Comparison of ENCODE assay signal across 19 cellular contexts in genomic region chr6:56022678-56023077, GRCh38.
DNase-seq lines count a peak whose midpoint lies in the region; FAIRE-seq and TF ChIP-seq lines count a peak whose summit lies in the region.
"Had no signal": no experiment of that assay in that cellular context is flagged by ENCODE, and none has a peak within 500 bp of the region (broad histone marks: within the 10 kb centered on the region; RNA-seq: fewer than 3 reads in every experiment).

No MANE protein-coding gene starts in this region.

- H3K4me3 ChIP-seq in osteoblast (ENCODE audit: insufficient read depth, low read length), result no peak overlapping the region
- H3K4me3 ChIP-seq: PC-9 had no signal

- no peaks in the 10 kb centered on the region for H3K79me2 ChIP-seq in osteoblast (ENCODE audit: insufficient read depth, low read length)

- no peaks in the 10 kb centered on the region for H4K20me1 ChIP-seq in osteoblast (ENCODE audit: insufficient read depth, low read length)

- H3K27ac ChIP-seq in osteoblast (ENCODE audit: low read depth, low read length), result no peak overlapping the region
- H3K27ac ChIP-seq: C4-2B, KMS-11, PC-9 had no signal

- peak; percentile 69 for FAIRE-seq in H54 (lab: Jason Lieb, UNC)
- FAIRE-seq: D721Med, GM19239 had no signal

- DNase-seq in H54 (ENCODE audit: insufficient read length, low spot score) (no peak), MV-4-11 (lab: John Stamatoyannopoulos, UW) (peak; percentile 10), SW480 (ENCODE audit: low spot score) (peak; percentile 1), osteoblast (ENCODE audit: insufficient read length, low spot score, missing footprints) (no peak), middle frontal gyrus (ENCODE audit: extremely low spot score, low spot score) (no peak), dedifferentiated amniotic fluid mesenchymal stem cell (ENCODE audit: extremely low spot score) (no peak)
- DNase-seq in stimulated activated CD4-positive, alpha-beta T cell treated with anti-CD3 and anti-CD28 coated beads, Interleukin-2, amount 100 ng/mL, for 48 hours, result no peak
- no peak for DNase-seq in activated CD4-positive, alpha-beta T cell treated with anti-CD3 and anti-CD28 coated beads for 48 hours
- DNase-seq: IMR-90, NCI-H1092, NCI-H1436, NCI-H187 treated with DMSO at 0.1 percent for 48 hours, NCI-H2107, NCI-H446 treated with DMSO at 0.1 percent for 48 hours, PC-9 had no signal

- no peaks in the 10 kb centered on the region for H3K9me3 ChIP-seq in osteoblast (ENCODE audit: low read depth, low read length)

- no peak overlapping the region for H3K4me2 ChIP-seq in osteoblast (ENCODE audit: insufficient read depth, low read length)
- H3K4me2 ChIP-seq: KMS-11, PC-9 had no signal

- H2AFZ ChIP-seq in osteoblast (ENCODE audit: low read length), result peak overlapping the region; percentile 21
- H2AFZ ChIP-seq: PC-9 had no signal

- no peaks in the 10 kb centered on the region for H3K27me3 ChIP-seq in osteoblast (ENCODE audit: insufficient read depth, low read length)

- no peaks in the 10 kb centered on the region for H3K36me3 ChIP-seq in osteoblast (ENCODE audit: insufficient read depth, low read length)

- H3K4me1 ChIP-seq in osteoblast (ENCODE audit: insufficient read depth, low read length), result peaks cover 9% of the 10 kb centered on the region

- no peak for TF ChIP-seq CTCF in osteoblast (IDR thresholded peaks at IDR 0.05; ENCODE audit: extremely low read depth, low read depth, low read length)

- TF ChIP-seq POLR2A in H54 (IDR thresholded peaks at IDR 0.05; ENCODE audit: low read depth, low read length), result no peak

Comparison
In these comparisons a context has a peak if more than half of its experiments do, and no peak if none do; other contexts are left out.
1. DNase-seq: peak in MV-4-11 (single experiment) and SW480 (single experiment); none in H54 (single experiment), osteoblast (single experiment), stimulated activated CD4-positive, alpha-beta T cell treated with anti-CD3 and anti-CD28 coated beads, Interleukin-2, amount 100 ng/mL, for 48 hours (0 of 2), activated CD4-positive, alpha-beta T cell treated with anti-CD3 and anti-CD28 coated beads for 48 hours (single experiment), middle frontal gyrus (single experiment) and dedifferentiated amniotic fluid mesenchymal stem cell (single experiment).